ENCODE assay signal across 19 cellular contexts in the genomic region with DNA sequence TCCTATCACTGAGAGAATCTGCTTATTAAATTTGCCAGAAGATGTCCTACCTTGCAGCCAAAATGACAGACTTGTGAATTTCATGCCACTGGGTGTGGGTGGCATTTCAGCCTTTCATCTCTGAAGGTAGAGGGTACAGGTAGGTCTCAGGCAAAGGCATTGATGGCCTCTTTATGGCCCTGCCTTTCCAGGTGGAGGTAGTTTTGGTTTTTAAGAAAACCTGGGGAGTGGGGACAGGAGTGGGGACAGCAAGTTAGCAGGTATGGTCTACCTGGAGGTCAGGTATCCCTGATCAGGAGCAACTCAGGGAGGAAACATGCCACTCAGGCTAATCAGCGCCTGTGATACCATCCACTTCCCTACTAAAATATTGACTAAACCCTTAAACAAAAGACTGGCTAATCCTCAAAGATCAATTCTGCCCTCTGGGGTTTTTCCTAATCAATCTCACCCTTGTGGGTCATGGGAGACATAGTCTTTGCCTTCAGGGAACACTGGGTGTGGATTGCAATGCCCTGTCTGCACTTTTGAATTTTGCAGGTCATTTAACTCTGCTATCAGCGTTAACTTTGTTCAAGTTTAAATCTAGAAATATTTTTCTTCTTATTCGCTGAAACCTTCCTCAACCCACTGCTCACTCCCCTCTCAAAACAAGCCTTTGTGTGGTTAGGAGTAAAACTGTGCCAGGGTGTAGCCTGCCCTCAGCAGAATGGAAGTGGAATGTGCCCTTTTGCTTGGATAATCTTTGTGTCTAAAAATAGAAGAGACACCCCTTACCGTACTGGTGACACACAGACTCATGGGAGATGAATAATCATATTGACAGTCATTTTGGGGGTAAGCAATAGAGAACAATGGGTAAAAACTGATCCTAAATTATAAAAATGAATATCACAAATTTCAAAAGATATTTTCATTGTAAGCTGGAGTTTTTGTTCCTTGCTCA.
DNase-seq lines count a peak whose midpoint lies in the region; ATAC-seq and TF ChIP-seq lines count a peak whose summit lies in the region.
"Had no signal": no experiment of that assay in that cellular context is flagged by ENCODE, and none has a peak within 500 bp of the region (broad histone marks: within the 10 kb centered on the region; RNA-seq: fewer than 3 reads in every experiment).

No MANE protein-coding gene starts in this region.

- CTCF ChIA-PET in mammary epithelial cell (lab: Charles Lee; ENCODE audit: low non-redundant PET), result no interaction called here

- H3K4me3 ChIP-seq in heart left ventricle (no peak overlapping the region), mammary epithelial cell (replicated peaks in 1 of 3; ENCODE audit: insufficient read depth in 1 of 3, low read depth in 2 of 3, low read length in 3 of 3) (no peak overlapping the region), thyroid gland (replicated peaks in 1 of 3) (no peak overlapping the region), tibial artery (no peak overlapping the region)
- H3K4me3 ChIP-seq: K562, Peyer's patch had no signal

- H3K36me3 ChIP-seq in heart left ventricle, result no peaks in the 10 kb centered on the region
- no peaks in the 10 kb centered on the region for H3K36me3 ChIP-seq in mammary epithelial cell (ENCODE audit: insufficient read depth, low read length)
- no peaks in the 10 kb centered on the region for H3K36me3 ChIP-seq in thyroid gland
- H3K36me3 ChIP-seq in tibial artery, result no peaks in the 10 kb centered on the region
- H3K36me3 ChIP-seq: Peyer's patch had no signal

- no peak overlapping the region for H3K4me2 ChIP-seq in mammary epithelial cell (ENCODE audit: insufficient read depth, low read depth, low read length)

- no peaks in the 10 kb centered on the region for H3K79me2 ChIP-seq in mammary epithelial cell (ENCODE audit: insufficient read depth, low read length)
- H3K79me2 ChIP-seq: parathyroid adenoma had no signal

- no TSS peak for BruUV-seq in mammary epithelial cell (replicated peaks; lab: Mats Ljungman, UMichigan)

- no peak for TF ChIP-seq POLR2A in heart left ventricle (IDR thresholded peaks at IDR 0.05)
- no peak for TF ChIP-seq POLR2A in thyroid gland (IDR thresholded peaks at IDR 0.05)

- in situ Hi-C loops in mammary epithelial cell (cut with MboI; ENCODE audit: low sequenced_read_pairs in 2 of 2), result no loop called here

- DNase-seq in heart left ventricle (no peak), Right ventricle myocardium superior (no peak), mammary epithelial cell (peak; percentile 9), iris pigment epithelial cell (ENCODE audit: low read depth) (peak; percentile 57), thyroid gland (peak; percentile 44 to 63), tibial artery (no peak), posterior cingulate gyrus (no peak)
- DNase-seq: amniotic stem cell; DMS79; head of caudate nucleus; NCI-H1105 treated with DMSO at 0.1 percent for 48 hours; NCI-H2171; NCI-H748 treated with DMSO at 0.1 percent for 48 hours; Peyer's patch; stimulated activated naive B cell treated with anti-CD40 and anti-IgM and Interleukin-4, amounts not matched to agents 10 μg/mL and 1 μg/mL and 100 μg/mL, for 72 hours; T-cell had no signal

- peaks cover 0 to 16% (median 7%) of the 10 kb centered on the region in 12 donors for H3K9me3 ChIP-seq in heart left ventricle
- peaks cover 4% of the 10 kb centered on the region for H3K9me3 ChIP-seq in mammary epithelial cell (replicated peaks; ENCODE audit: insufficient read depth, low read length)
- H3K9me3 ChIP-seq in thyroid gland, result no peaks in the 10 kb centered on the region
- peaks cover 0 to 11% (median 0%) of the 10 kb centered on the region in 3 donors for H3K9me3 ChIP-seq in tibial artery
- H3K9me3 ChIP-seq: Peyer's patch had no signal

- H3K27me3 ChIP-seq in heart left ventricle, result no peaks in the 10 kb centered on the region
- no peaks in the 10 kb centered on the region for H3K27me3 ChIP-seq in mammary epithelial cell (ENCODE audit: insufficient read depth, low read length)
- H3K27me3 ChIP-seq in thyroid gland, result no peaks in the 10 kb centered on the region
- no peaks in the 10 kb centered on the region for H3K27me3 ChIP-seq in tibial artery
- H3K27me3 ChIP-seq: Peyer's patch had no signal

- H3K27ac ChIP-seq in heart left ventricle, result no peak overlapping the region
- H3K27ac ChIP-seq in mammary epithelial cell (ENCODE audit: insufficient read depth, low read depth, low read length), result no peak overlapping the region
- H3K27ac ChIP-seq in thyroid gland, result peak overlapping the region; percentile 20 to 83 (median 32)
- no peak overlapping the region for H3K27ac ChIP-seq in tibial artery
- H3K27ac ChIP-seq: parathyroid adenoma, Peyer's patch had no signal

- WGBS in heart left ventricle, 4 donors, result 65 to 73% (median 68%) methylated on average over 4 of the region's 4 CpGs
- WGBS in mammary epithelial cell (ENCODE audit: low coverage, missing lambda C conversion rate), result 29% methylated on average over 4 of the region's 4 CpGs
- WGBS in thyroid gland, 2 donors, result 36 to 43% methylated on average over 4 of the region's 4 CpGs

- no peaks in the 10 kb centered on the region for H4K20me1 ChIP-seq in mammary epithelial cell (ENCODE audit: insufficient read depth, low read length)

- no peak overlapping the region for H3K9ac ChIP-seq in mammary epithelial cell (ENCODE audit: insufficient read depth, low read length)
- H3K9ac ChIP-seq: parathyroid adenoma had no signal

- dilution Hi-C loops in mammary epithelial cell (cut with HindIII; ENCODE audit: low sequenced_read_pairs), result no loop called here

- H3K4me1 ChIP-seq in heart left ventricle (peaks cover 0 to 30% (median 4%) of the 10 kb centered on the region in 12 donors), mammary epithelial cell (ENCODE audit: insufficient read depth, low read length) (peaks cover 9% of the 10 kb centered on the region), thyroid gland (peaks cover 11 to 12% of the 10 kb centered on the region in 2 donors), tibial artery (peaks cover 0 to 10% (median 0%) of the 10 kb centered on the region in 4 donors)
- H3K4me1 ChIP-seq: parathyroid adenoma, Peyer's patch had no signal

- intact Hi-C loops in heart left ventricle (cut with DNase I) (no loop called here), Right ventricle myocardium superior (cut with DNase I) (no loop called here), mammary epithelial cell (cut with micrococcal nuclease) (no loop called here), thyroid gland (cut with DNase I) (no loop called here), tibial artery (cut with DNase I; ENCODE audit: low total_unique reads) (no loop called here), posterior cingulate gyrus (cut with DNase I) (no loop called here)

- ATAC-seq in heart left ventricle (peak; percentile 46 to 89 (median 71)), Right ventricle myocardium superior (ENCODE audit: poor library complexity) (no peak), HG03280 (IDR thresholded peaks at IDR 0.05; ENCODE audit: unreplicated experiment) (no peak)
- ATAC-seq: K562; stimulated activated naive B cell treated with anti-CD40 and anti-IgM and Interleukin-4, amounts not matched to agents 10 μg/mL and 1 μg/mL and 100 μg/mL, for 72 hours; T-cell had no signal

- H2AFZ ChIP-seq in mammary epithelial cell (ENCODE audit: low read depth, low read length), result peak overlapping the region; percentile 41
- H2AFZ ChIP-seq: parathyroid adenoma had no signal

- no peak for TF ChIP-seq CTCF in heart left ventricle (IDR thresholded peaks at IDR 0.05)
- no peak for TF ChIP-seq CTCF in mammary epithelial cell (conservative IDR thresholded peaks at IDR 0.05 in 1 of 2, IDR thresholded peaks at IDR 0.05 in 1 of 2; ENCODE audit: extremely low read depth in 1 of 2, insufficient read depth in 1 of 2, low read depth in 1 of 2, low read length in 2 of 2)
- peak in 2 of 6 experiments; percentile 15 to 20 for TF ChIP-seq CTCF in thyroid gland (IDR thresholded peaks at IDR 0.05)
- TF ChIP-seq CTCF in tibial artery (IDR thresholded peaks at IDR 0.05), result no peak

Comparison
In these comparisons a context has a peak if more than half of its experiments do, and no peak if none do; other contexts are left out.
1. ATAC-seq: peak in heart left ventricle (4 of 4); none in Right ventricle myocardium superior (single experiment) and HG03280 (single experiment).
2. DNase-seq: peak in mammary epithelial cell (single experiment), iris pigment epithelial cell (single experiment) and thyroid gland (2 of 2); none in heart left ventricle (0 of 5), Right ventricle myocardium superior (single experiment), tibial artery (0 of 2) and posterior cingulate gyrus (0 of 10).
3. H3K27ac ChIP-seq: peak in thyroid gland (3 of 3); none in heart left ventricle (0 of 12), mammary epithelial cell (single experiment) and tibial artery (0 of 2).